2 cellular contexts compared by ENCODE assay signal in genomic region chr11:126084608-126084912, GRCh38.
TF ChIP-seq lines count a peak whose summit lies in the region.

No MANE protein-coding gene starts in this region.

TF ChIP-seq in GM23338, 12 proteins besides CTCF, POLR2A, EP300 and RAD21 (continued from another document):
- TF ChIP-seq EZH2 (IDR thresholded peaks at IDR 0.05; ENCODE audit: low read depth, unreplicated experiment) (no peak), POLR2AphosphoS5 (IDR thresholded peaks at IDR 0.05; ENCODE audit: low read depth) (no peak), ZNF331 (CRISPR knock-in tag; IDR thresholded peaks at IDR 0.05; ENCODE audit: low read depth) (no peak), EZH2phosphoT487 (IDR thresholded peaks at IDR 0.05; ENCODE audit: unreplicated experiment) (no peak), REST (IDR thresholded peaks at IDR 0.05; ENCODE audit: unreplicated experiment) (no peak), ZNF114 (CRISPR knock-in tag; IDR thresholded peaks at IDR 0.05) (no peak)

TF ChIP-seq in neural cell, 6 proteins besides CTCF, POLR2A, EP300 and RAD21 (continued from another document):
- no peak for TF ChIP-seq POLR2AphosphoS5 (IDR thresholded peaks at IDR 0.05)
